ENCODE assay signal across 24 cellular contexts in the genomic region with DNA sequence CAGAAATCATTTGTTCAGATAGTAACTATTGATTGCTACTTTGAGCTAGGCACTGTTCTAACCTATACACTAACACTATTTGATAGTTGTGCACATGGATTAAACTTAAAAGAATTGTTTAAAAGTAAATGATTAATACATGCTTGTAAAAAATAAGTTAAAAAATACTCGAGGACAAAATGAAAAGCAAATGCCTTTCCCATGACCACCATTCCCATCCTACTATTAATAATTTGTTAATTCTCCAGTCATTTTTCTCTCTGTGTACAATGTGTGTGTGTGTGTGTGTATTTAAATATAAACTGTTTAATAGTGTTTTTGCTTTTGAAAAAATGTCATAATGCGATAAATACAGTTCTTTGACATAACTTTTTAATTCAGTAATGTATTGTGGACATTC.
DNase-seq lines count a peak whose midpoint lies in the region; TF ChIP-seq lines count a peak whose summit lies in the region.
"Had no signal": no experiment of that assay in that cellular context is flagged by ENCODE, and none has a peak within 500 bp of the region (broad histone marks: within the 10 kb centered on the region; RNA-seq: fewer than 3 reads in every experiment).

No MANE protein-coding gene starts in this region.

- CTCF ChIA-PET in Calu3 (lab: Charles Lee) = interaction anchor here (0.6 kb wide), 2 partner anchors 63 to 116 kb away, joined by 4 to 5 read pairs; no protein-coding TSS in a partner anchor

- H3K27me3 Mint-ChIP-seq in Calu3 (ENCODE audit: unreplicated experiment) = no peaks in the 10 kb centered on the region

- H3K27ac ChIP-seq in VCaP = peak overlapping the region; percentile 85
- H3K27ac ChIP-seq: 22Rv1, A549, BLaER1 had no signal

- no peak overlapping the region for H3K27ac Mint-ChIP-seq in Calu3 (ENCODE audit: unreplicated experiment)
- H3K27ac Mint-ChIP-seq: CD4-positive, alpha-beta memory T cell; CD4-positive, CD25-positive, alpha-beta regulatory T cell; CD8-positive, alpha-beta memory T cell had no signal

- no peak overlapping the region for H3K4me3 Mint-ChIP-seq in Calu3 (ENCODE audit: low read depth, unreplicated experiment)
- H3K4me3 Mint-ChIP-seq: CD14-positive monocyte; CD4-positive, alpha-beta memory T cell; CD4-positive, CD25-positive, alpha-beta regulatory T cell; CD8-positive, alpha-beta memory T cell had no signal

- in situ Hi-C loops in ACHN (cut with HindIII; ENCODE audit: low pct_ligation_motif_present, low pct_unique_long_range_greater_than_20kb, low sequenced_read_pairs) = no loop called here

- no peaks in the 10 kb centered on the region for H3K36me3 Mint-ChIP-seq in Calu3 (ENCODE audit: insufficient read depth, unreplicated experiment)
- H3K36me3 Mint-ChIP-seq: CD14-positive monocyte; CD4-positive, alpha-beta memory T cell; CD4-positive, CD25-positive, alpha-beta regulatory T cell; CD8-positive, alpha-beta memory T cell had no signal

- intact Hi-C loops in Calu3 (cut with micrococcal nuclease; ENCODE audit: unreplicated experiment) = no loop called here

- no peak for TF ChIP-seq CTCF in VCaP (conservative IDR thresholded peaks at IDR 0.05)
- no peak for TF ChIP-seq CTCF in Calu3 (IDR thresholded peaks at IDR 0.05; ENCODE audit: unreplicated experiment)

- H3K4me1 Mint-ChIP-seq in Calu3 (ENCODE audit: low read depth, unreplicated experiment) = no peaks in the 10 kb centered on the region
- H3K4me1 Mint-ChIP-seq: CD14-positive monocyte; CD4-positive, CD25-positive, alpha-beta regulatory T cell; CD8-positive, alpha-beta memory T cell had no signal

- no TSS peak for BruUV-seq in Calu3 (replicated peaks; lab: Mats Ljungman, UMichigan)

- DNase-seq in ACHN (peak; percentile 9), kidney tubule cell (ENCODE audit: low spot score) (peak; percentile 53), renal cortical epithelial cell (ENCODE audit: low read depth) (peak; percentile 52), Calu3 (no peak), GF-D8 (lab: John Stamatoyannopoulos, UW) (no peak), DMS 273 (lab: John Stamatoyannopoulos, UW; ENCODE audit: unreplicated experiment) (no peak)
- DNase-seq: BE2C; C1 segment of cervical spinal cord; CD4-positive, alpha-beta memory T cell; CD4-positive, CD25-positive, alpha-beta regulatory T cell; CD8-positive, alpha-beta memory T cell; COR-L47; DMS 273 treated with DMSO at 0.1 percent for 48 hours; DMS153; DMS53; DMS79; DND-41; EL; GDM1 had no signal

- peaks cover 5% of the 10 kb centered on the region for H3K9me3 Mint-ChIP-seq in Calu3 (ENCODE audit: low read depth, unreplicated experiment)
- H3K9me3 Mint-ChIP-seq: CD4-positive, alpha-beta memory T cell had no signal

Comparison
In these comparisons a context has a peak if more than half of its experiments do, and no peak if none do; other contexts are left out.
1. DNase-seq: peak in ACHN (single experiment), kidney tubule cell (single experiment) and renal cortical epithelial cell (single experiment); none in Calu3 (single experiment), GF-D8 (single experiment) and DMS 273 (single experiment).